Comparison of ENCODE assay signal across 12 cellular contexts in genomic region chr7:93920496-93921189, GRCh38. TPM values are rescaled to one million over a fixed set of nuclear protein-coding genes. Genes with fewer than 3 reads are reported as not detected.
DNase-seq lines count a peak whose midpoint lies in the region; ATAC-seq and TF ChIP-seq lines count a peak whose summit lies in the region.
"Had no signal": no experiment of that assay in that cellular context is flagged by ENCODE, and none has a peak within 500 bp of the region (broad histone marks: within the 10 kb centered on the region; RNA-seq: fewer than 3 reads in every experiment).

No MANE protein-coding gene starts in this region.

- CTCF ChIA-PET in PC-3 (lab: Charles Lee) (interaction anchor here (0.6 kb wide), 3 partner anchors 18 to 475 kb away, joined by 3 to 5 read pairs (median 5); no protein-coding TSS in a partner anchor), PC-9 (lab: Charles Lee) (no interaction called here)

- H3K27me3 ChIP-seq in PC-3 (ENCODE audit: low read length) (no peaks in the 10 kb centered on the region), parathyroid adenoma (ENCODE audit: control insufficient read depth, insufficient read depth, low read length) (no peaks in the 10 kb centered on the region), PC-9 (ENCODE audit: insufficient read depth, low read depth) (no peaks in the 10 kb centered on the region)

- H3K4me3 ChIP-seq in PC-3 (ENCODE audit: low read length) (no peak overlapping the region), fibroblast of mammary gland (ENCODE audit: control insufficient read depth, low read depth, low read length) (peak overlapping the region; percentile 86), parathyroid adenoma (ENCODE audit: low read depth, low read length) (no peak overlapping the region), PC-9 (no peak overlapping the region)

- H3K9me3 ChIP-seq in PC-3 (ENCODE audit: low read length) (no peaks in the 10 kb centered on the region), parathyroid adenoma (ENCODE audit: control insufficient read depth, low read length) (no peaks in the 10 kb centered on the region), PC-9 (ENCODE audit: insufficient read depth, low read depth) (no peaks in the 10 kb centered on the region)

- 0 out of 2 replicates have a peak, but pooled peaks cover 6% of the 10 kb centered on the region for H3K79me2 ChIP-seq in PC-3 (ENCODE audit: low read length)
- H3K79me2 ChIP-seq in parathyroid adenoma: no peaks in the 10 kb centered on the region
- no peaks in the 10 kb centered on the region for H3K79me2 ChIP-seq in PC-9 (ENCODE audit: low read depth)

- BruUV-seq in PC-3 (replicated peaks; lab: Mats Ljungman, UMichigan) (no TSS peak), PC-9 (replicated peaks; lab: Mats Ljungman, UMichigan) (no TSS peak)

- intact Hi-C loops in PC-3 (cut with micrococcal nuclease) (loop anchor here (5.0 kb wide), 1 partner anchor 37 kb away; no protein-coding TSS in a partner anchor), PC-9 (cut with micrococcal nuclease; ENCODE audit: unreplicated experiment) (no loop called here)

- H2AFZ ChIP-seq in PC-3 (ENCODE audit: low read length) (peak overlapping the region; percentile 88; the same call in 1 of the 2 replicates), parathyroid adenoma (peak overlapping the region; percentile 1), PC-9 (no peak overlapping the region)

- ATAC-seq in PC-3 (no peak), GM19351 (IDR thresholded peaks at IDR 0.05; ENCODE audit: unreplicated experiment) (no peak), HG03045 (IDR thresholded peaks at IDR 0.05; ENCODE audit: unreplicated experiment) (no peak)

- no peaks in the 10 kb centered on the region for H3K9me2 ChIP-seq in PC-3 (replicated peaks; ENCODE audit: low read length)
- H3K9me2 ChIP-seq in PC-9 (ENCODE audit: insufficient read depth): no peaks in the 10 kb centered on the region

- peak; percentile 81 for DNase-seq in ACHN
- DNase-seq in PC-3: no peak
- DNase-seq in fibroblast of mammary gland (ENCODE audit: low read depth): peak; percentile 41
- no peak for DNase-seq in NCI-H1930 (lab: John Stamatoyannopoulos, UW)
- no peak for DNase-seq in PC-9
- DNase-seq: CD4-positive, CD25-positive, alpha-beta regulatory T cell; cortex of kidney; islet precursor cell; NCI-H187 had no signal

- no peak for TF ChIP-seq CTCF in PC-3 (conservative IDR thresholded peaks at IDR 0.05; ENCODE audit: low read depth, low read length)
- no peak for TF ChIP-seq CTCF in fibroblast of mammary gland (conservative IDR thresholded peaks at IDR 0.05; ENCODE audit: control insufficient read depth, insufficient read depth, low read depth, low read length)
- TF ChIP-seq CTCF in parathyroid adenoma (IDR thresholded peaks at IDR 0.05): no peak
- TF ChIP-seq CTCF in PC-9 (conservative IDR thresholded peaks at IDR 0.05): no peak

- no peaks in the 10 kb centered on the region for H3F3A ChIP-seq in PC-3 (ENCODE audit: low read length, unreplicated experiment)
- peaks cover 4% of the 10 kb centered on the region for H3F3A ChIP-seq in PC-9 (ENCODE audit: insufficient read depth, low read depth)

- H3K9ac ChIP-seq in PC-3 (ENCODE audit: low read length) (no peak overlapping the region), parathyroid adenoma (no peak overlapping the region)

- H3K4me1 ChIP-seq in PC-3 (ENCODE audit: insufficient read depth, low read length) (no peaks in the 10 kb centered on the region), parathyroid adenoma (no peaks in the 10 kb centered on the region), PC-9 (replicated peaks; ENCODE audit: insufficient read depth) (peaks cover under 1% of the 10 kb centered on the region)

- in situ Hi-C loops in ACHN (cut with HindIII; ENCODE audit: low pct_ligation_motif_present, low pct_unique_long_range_greater_than_20kb, low sequenced_read_pairs): no loop called here

- H3K27ac ChIP-seq in PC-3 (ENCODE audit: low read length) (peak overlapping the region; percentile 68; the same call in 1 of the 2 replicates), parathyroid adenoma (peak overlapping the region; percentile 55), PC-9 (no peak overlapping the region)

- POLR2A ChIA-PET in PC-3 (lab: Charles Lee; ENCODE audit: unreplicated experiment): interaction anchor here (0.5 to 1.0 kb wide), 2 partner anchors 261 to 354 kb away, joined by 3 to 12 read pairs; no protein-coding TSS in a partner anchor
- POLR2A ChIA-PET in PC-9 (lab: Charles Lee; ENCODE audit: unreplicated experiment): no interaction called here

- H4K20me1 ChIP-seq in PC-3 (ENCODE audit: low read length) (no peaks in the 10 kb centered on the region), PC-9 (ENCODE audit: insufficient read depth) (no peaks in the 10 kb centered on the region)

- H3K36me3 ChIP-seq in PC-3 (ENCODE audit: low read depth, low read length) (no peaks in the 10 kb centered on the region), parathyroid adenoma (ENCODE audit: control insufficient read depth, insufficient read depth, low read length) (no peaks in the 10 kb centered on the region), PC-9 (ENCODE audit: low read depth) (no peaks in the 10 kb centered on the region)

- H3K4me2 ChIP-seq in PC-3 (ENCODE audit: low read length) (0 out of 2 replicates have a peak overlapping the region, but pooled peaks have one; percentile 83), parathyroid adenoma (ENCODE audit: low read length) (no peak overlapping the region), PC-9 (no peak overlapping the region)

RNA-seq across cellular contexts. Expression of gene GNG11, which starts 0.9 kb away (rescaled TPM):
- 3.0 and 4.4 TPM in 2 replicates for total RNA-seq in PC-3 (2014; rRNA removed)
- total RNA-seq in PC-9 (2021): 2.3 and 4.4 TPM in 2 replicates

RNA-seq across cellular contexts. Expression of gene GNGT1, which starts 14.3 kb away (rescaled TPM):
- not detected in 2 replicates for total RNA-seq in PC-3 (2014; rRNA removed)
- total RNA-seq in PC-9 (2021): 1.1 TPM in 1 of 2 replicates, not detected in the other
- total RNA-seq: CD4-positive, CD25-positive, alpha-beta regulatory T cell had no signal

RNA-seq across cellular contexts. Expression of gene TFPI2, which starts 30.1 kb away (rescaled TPM):
- 53.1 and 62.6 TPM in 2 replicates for total RNA-seq in PC-3 (2014; rRNA removed)
- 67.3 and 86.1 TPM in 2 replicates for total RNA-seq in PC-9 (2021)

Comparison
In these comparisons a context has a peak if more than half of its experiments do, and no peak if none do; other contexts are left out.
1. DNase-seq: peak in ACHN (single experiment) and fibroblast of mammary gland (single experiment); none in PC-3 (single experiment), NCI-H1930 (0 of 2) and PC-9 (0 of 2).